Comparison of ENCODE assay signal across 1 cellular context in the genomic region with DNA sequence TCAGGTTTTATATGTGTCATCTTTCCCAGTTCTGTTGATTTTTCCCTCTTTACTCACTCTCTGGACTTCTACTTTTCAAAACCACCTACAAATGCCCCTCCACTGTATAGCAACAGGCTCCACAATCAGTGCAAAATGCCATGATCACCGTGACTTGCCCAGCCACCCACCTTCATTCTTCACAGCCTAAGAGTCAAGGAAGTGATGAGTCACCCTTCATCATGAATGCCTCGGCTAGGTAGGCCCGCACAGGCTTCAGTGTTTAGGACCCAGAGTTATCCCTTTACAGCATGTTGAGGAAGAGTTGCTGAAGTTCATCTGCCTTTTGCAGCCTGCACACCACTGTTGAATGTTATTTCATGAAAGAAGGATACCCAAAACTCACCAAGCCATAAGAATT.
TF ChIP-seq lines count a peak whose summit lies in the region.

No MANE protein-coding gene starts in this region.

TF ChIP-seq in K562, 482 proteins besides CTCF, POLR2A, EP300 and RAD21 (continued from another document):
- TF ChIP-seq, protein P1, sequence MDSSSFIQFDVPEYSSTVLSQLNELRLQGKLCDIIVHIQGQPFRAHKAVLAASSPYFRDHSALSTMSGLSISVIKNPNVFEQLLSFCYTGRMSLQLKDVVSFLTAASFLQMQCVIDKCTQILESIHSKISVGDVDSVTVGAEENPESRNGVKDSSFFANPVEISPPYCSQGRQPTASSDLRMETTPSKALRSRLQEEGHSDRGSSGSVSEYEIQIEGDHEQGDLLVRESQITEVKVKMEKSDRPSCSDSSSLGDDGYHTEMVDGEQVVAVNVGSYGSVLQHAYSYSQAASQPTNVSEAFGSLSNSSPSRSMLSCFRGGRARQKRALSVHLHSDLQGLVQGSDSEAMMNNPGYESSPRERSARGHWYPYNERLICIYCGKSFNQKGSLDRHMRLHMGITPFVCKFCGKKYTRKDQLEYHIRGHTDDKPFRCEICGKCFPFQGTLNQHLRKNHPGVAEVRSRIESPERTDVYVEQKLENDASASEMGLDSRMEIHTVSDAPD (CRISPR knock-in tag; IDR thresholded peaks at IDR 0.05), result no peak
- TF ChIP-seq, protein P2, sequence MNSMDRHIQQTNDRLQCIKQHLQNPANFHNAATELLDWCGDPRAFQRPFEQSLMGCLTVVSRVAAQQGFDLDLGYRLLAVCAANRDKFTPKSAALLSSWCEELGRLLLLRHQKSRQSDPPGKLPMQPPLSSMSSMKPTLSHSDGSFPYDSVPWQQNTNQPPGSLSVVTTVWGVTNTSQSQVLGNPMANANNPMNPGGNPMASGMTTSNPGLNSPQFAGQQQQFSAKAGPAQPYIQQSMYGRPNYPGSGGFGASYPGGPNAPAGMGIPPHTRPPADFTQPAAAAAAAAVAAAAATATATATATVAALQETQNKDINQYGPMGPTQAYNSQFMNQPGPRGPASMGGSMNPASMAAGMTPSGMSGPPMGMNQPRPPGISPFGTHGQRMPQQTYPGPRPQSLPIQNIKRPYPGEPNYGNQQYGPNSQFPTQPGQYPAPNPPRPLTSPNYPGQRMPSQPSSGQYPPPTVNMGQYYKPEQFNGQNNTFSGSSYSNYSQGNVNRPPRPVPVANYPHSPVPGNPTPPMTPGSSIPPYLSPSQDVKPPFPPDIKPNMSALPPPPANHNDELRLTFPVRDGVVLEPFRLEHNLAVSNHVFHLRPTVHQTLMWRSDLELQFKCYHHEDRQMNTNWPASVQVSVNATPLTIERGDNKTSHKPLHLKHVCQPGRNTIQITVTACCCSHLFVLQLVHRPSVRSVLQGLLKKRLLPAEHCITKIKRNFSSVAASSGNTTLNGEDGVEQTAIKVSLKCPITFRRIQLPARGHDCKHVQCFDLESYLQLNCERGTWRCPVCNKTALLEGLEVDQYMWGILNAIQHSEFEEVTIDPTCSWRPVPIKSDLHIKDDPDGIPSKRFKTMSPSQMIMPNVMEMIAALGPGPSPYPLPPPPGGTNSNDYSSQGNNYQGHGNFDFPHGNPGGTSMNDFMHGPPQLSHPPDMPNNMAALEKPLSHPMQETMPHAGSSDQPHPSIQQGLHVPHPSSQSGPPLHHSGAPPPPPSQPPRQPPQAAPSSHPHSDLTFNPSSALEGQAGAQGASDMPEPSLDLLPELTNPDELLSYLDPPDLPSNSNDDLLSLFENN (IDR thresholded peaks at IDR 0.05; ENCODE audit: low read depth in 2 of 2, low read length in 2 of 2), result no peak
- no peak for TF ChIP-seq ZBTB8A (IDR thresholded peaks at IDR 0.05; ENCODE audit: partially characterized antibody)
- TF ChIP-seq CBX8 (IDR thresholded peaks at IDR 0.05; ENCODE audit: borderline replicate concordance, extremely low read depth, low read depth, low read length, poor library complexity, severe bottlenecking), result no peak
- no peak for TF ChIP-seq MCM5 (IDR thresholded peaks at IDR 0.05; ENCODE audit: low read depth)
- TF ChIP-seq JUND (IDR thresholded peaks at IDR 0.05; ENCODE audit: borderline replicate concordance, low read depth, low read length), result peak; percentile 15; the same call in 1 of the 2 replicates
- no peak for TF ChIP-seq JUND (tag; IDR thresholded peaks at IDR 0.05; ENCODE audit: borderline replicate concordance, low read depth, low read length)
- TF ChIP-seq SIN3B (IDR thresholded peaks at IDR 0.05; ENCODE audit: low read depth), result no peak
- TF ChIP-seq BMI1 (IDR thresholded peaks at IDR 0.05; ENCODE audit: low read length), result no peak
- TF ChIP-seq C11orf30 (IDR thresholded peaks at IDR 0.05; ENCODE audit: low read depth), result peak; percentile 53
- TF ChIP-seq, protein P3, sequence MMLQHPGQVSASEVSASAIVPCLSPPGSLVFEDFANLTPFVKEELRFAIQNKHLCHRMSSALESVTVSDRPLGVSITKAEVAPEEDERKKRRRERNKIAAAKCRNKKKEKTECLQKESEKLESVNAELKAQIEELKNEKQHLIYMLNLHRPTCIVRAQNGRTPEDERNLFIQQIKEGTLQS (IDR thresholded peaks at IDR 0.05), result peak; percentile 70
- TF ChIP-seq, protein P3 (CRISPR knock-in tag; conservative IDR thresholded peaks at IDR 0.05), result no peak
- TF ChIP-seq MAFG (tag; conservative IDR thresholded peaks at IDR 0.05), result peak; percentile 72
- no peak for TF ChIP-seq TBP (optimal IDR thresholded peaks at IDR 0.05; ENCODE audit: low read depth, low read length)
- TF ChIP-seq NFE2 (IDR thresholded peaks at IDR 0.05; ENCODE audit: low read depth), result peak; percentile 62
- no peak for TF ChIP-seq ZNF174 (CRISPR knock-in tag; IDR thresholded peaks at IDR 0.05)
- TF ChIP-seq, protein P4, sequence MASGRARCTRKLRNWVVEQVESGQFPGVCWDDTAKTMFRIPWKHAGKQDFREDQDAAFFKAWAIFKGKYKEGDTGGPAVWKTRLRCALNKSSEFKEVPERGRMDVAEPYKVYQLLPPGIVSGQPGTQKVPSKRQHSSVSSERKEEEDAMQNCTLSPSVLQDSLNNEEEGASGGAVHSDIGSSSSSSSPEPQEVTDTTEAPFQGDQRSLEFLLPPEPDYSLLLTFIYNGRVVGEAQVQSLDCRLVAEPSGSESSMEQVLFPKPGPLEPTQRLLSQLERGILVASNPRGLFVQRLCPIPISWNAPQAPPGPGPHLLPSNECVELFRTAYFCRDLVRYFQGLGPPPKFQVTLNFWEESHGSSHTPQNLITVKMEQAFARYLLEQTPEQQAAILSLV (tag; IDR thresholded peaks at IDR 0.05), result no peak
- 0 out of 2 replicates have a peak, but pooled peaks have one; percentile 21 for TF ChIP-seq NFE2L1 (tag; IDR thresholded peaks at IDR 0.05; ENCODE audit: borderline replicate concordance, low read depth)
- no peak for TF ChIP-seq KLF1 (tag; IDR thresholded peaks at IDR 0.05)
- TF ChIP-seq, protein P5, sequence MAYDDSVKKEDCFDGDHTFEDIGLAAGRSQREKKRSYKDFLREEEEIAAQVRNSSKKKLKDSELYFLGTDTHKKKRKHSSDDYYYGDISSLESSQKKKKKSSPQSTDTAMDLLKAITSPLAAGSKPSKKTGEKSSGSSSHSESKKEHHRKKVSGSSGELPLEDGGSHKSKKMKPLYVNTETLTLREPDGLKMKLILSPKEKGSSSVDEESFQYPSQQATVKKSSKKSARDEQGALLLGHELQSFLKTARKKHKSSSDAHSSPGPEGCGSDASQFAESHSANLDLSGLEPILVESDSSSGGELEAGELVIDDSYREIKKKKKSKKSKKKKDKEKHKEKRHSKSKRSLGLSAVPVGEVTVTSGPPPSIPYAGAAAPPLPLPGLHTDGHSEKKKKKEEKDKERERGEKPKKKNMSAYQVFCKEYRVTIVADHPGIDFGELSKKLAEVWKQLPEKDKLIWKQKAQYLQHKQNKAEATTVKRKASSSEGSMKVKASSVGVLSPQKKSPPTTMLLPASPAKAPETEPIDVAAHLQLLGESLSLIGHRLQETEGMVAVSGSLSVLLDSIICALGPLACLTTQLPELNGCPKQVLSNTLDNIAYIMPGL (CRISPR knock-in tag; IDR thresholded peaks at IDR 0.05), result no peak
- TF ChIP-seq ZNF316 (IDR thresholded peaks at IDR 0.05), result peak; percentile 41; the same call in 1 of the 2 replicates
- no peak for TF ChIP-seq ZNF589 (CRISPR knock-in tag; IDR thresholded peaks at IDR 0.05; ENCODE audit: low read depth)
- TF ChIP-seq RBM25 (IDR thresholded peaks at IDR 0.05; ENCODE audit: low read depth, low read length, severe bottlenecking), result no peak
- TF ChIP-seq, protein P6, sequence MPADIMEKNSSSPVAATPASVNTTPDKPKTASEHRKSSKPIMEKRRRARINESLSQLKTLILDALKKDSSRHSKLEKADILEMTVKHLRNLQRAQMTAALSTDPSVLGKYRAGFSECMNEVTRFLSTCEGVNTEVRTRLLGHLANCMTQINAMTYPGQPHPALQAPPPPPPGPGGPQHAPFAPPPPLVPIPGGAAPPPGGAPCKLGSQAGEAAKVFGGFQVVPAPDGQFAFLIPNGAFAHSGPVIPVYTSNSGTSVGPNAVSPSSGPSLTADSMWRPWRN (IDR thresholded peaks at IDR 0.05; ENCODE audit: low read depth), result no peak
- TF ChIP-seq, protein P7, sequence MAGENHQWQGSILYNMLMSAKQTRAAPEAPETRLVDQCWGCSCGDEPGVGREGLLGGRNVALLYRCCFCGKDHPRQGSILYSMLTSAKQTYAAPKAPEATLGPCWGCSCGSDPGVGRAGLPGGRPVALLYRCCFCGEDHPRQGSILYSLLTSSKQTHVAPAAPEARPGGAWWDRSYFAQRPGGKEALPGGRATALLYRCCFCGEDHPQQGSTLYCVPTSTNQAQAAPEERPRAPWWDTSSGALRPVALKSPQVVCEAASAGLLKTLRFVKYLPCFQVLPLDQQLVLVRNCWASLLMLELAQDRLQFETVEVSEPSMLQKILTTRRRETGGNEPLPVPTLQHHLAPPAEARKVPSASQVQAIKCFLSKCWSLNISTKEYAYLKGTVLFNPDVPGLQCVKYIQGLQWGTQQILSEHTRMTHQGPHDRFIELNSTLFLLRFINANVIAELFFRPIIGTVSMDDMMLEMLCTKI (IDR thresholded peaks at IDR 0.05; ENCODE audit: partially characterized antibody), result no peak
- no peak for TF ChIP-seq HLTF (IDR thresholded peaks at IDR 0.05)
- no peak for TF ChIP-seq ZNF778 (CRISPR knock-in tag; IDR thresholded peaks at IDR 0.05)
